Comparison of ENCODE assay signal across 1 cellular context in genomic region chr9:85741112-85741874, GRCh38.
TF ChIP-seq lines count a peak whose summit lies in the region.

No MANE protein-coding gene starts in this region.

TF ChIP-seq in HepG2, 621 proteins besides CTCF, POLR2A, EP300 and RAD21 (continued from another document and continues in another):
- TF ChIP-seq, protein P1, sequence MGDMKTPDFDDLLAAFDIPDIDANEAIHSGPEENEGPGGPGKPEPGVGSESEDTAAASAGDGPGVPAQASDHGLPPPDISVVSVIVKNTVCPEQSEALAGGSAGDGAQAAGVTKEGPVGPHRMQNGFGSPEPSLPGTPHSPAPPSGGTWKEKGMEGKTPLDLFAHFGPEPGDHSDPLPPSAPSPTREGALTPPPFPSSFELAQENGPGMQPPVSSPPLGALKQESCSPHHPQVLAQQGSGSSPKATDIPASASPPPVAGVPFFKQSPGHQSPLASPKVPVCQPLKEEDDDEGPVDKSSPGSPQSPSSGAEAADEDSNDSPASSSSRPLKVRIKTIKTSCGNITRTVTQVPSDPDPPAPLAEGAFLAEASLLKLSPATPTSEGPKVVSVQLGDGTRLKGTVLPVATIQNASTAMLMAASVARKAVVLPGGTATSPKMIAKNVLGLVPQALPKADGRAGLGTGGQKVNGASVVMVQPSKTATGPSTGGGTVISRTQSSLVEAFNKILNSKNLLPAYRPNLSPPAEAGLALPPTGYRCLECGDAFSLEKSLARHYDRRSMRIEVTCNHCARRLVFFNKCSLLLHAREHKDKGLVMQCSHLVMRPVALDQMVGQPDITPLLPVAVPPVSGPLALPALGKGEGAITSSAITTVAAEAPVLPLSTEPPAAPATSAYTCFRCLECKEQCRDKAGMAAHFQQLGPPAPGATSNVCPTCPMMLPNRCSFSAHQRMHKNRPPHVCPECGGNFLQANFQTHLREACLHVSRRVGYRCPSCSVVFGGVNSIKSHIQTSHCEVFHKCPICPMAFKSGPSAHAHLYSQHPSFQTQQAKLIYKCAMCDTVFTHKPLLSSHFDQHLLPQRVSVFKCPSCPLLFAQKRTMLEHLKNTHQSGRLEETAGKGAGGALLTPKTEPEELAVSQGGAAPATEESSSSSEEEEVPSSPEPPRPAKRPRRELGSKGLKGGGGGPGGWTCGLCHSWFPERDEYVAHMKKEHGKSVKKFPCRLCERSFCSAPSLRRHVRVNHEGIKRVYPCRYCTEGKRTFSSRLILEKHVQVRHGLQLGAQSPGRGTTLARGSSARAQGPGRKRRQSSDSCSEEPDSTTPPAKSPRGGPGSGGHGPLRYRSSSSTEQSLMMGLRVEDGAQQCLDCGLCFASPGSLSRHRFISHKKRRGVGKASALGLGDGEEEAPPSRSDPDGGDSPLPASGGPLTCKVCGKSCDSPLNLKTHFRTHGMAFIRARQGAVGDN (CRISPR knock-in tag; IDR thresholded peaks at IDR 0.05), result peak; percentile 82
- TF ChIP-seq HOXA5 (CRISPR knock-in tag; IDR thresholded peaks at IDR 0.05), result no peak
- TF ChIP-seq, protein P2, sequence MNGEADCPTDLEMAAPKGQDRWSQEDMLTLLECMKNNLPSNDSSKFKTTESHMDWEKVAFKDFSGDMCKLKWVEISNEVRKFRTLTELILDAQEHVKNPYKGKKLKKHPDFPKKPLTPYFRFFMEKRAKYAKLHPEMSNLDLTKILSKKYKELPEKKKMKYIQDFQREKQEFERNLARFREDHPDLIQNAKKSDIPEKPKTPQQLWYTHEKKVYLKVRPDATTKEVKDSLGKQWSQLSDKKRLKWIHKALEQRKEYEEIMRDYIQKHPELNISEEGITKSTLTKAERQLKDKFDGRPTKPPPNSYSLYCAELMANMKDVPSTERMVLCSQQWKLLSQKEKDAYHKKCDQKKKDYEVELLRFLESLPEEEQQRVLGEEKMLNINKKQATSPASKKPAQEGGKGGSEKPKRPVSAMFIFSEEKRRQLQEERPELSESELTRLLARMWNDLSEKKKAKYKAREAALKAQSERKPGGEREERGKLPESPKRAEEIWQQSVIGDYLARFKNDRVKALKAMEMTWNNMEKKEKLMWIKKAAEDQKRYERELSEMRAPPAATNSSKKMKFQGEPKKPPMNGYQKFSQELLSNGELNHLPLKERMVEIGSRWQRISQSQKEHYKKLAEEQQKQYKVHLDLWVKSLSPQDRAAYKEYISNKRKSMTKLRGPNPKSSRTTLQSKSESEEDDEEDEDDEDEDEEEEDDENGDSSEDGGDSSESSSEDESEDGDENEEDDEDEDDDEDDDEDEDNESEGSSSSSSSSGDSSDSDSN (CRISPR knock-in tag; IDR thresholded peaks at IDR 0.05), result peak; percentile 87; the same call in 1 of the 2 replicates
- no peak for TF ChIP-seq TAF15 (IDR thresholded peaks at IDR 0.05; ENCODE audit: low read depth, low read length, poor library complexity, severe bottlenecking)
- TF ChIP-seq CENPX (CRISPR knock-in tag; IDR thresholded peaks at IDR 0.05), result no peak
- no peak for TF ChIP-seq HNRNPLL (IDR thresholded peaks at IDR 0.05; ENCODE audit: low read depth, low read length, poor library complexity, severe bottlenecking)
- no peak for TF ChIP-seq KMT2B (CRISPR knock-in tag; IDR thresholded peaks at IDR 0.05)
- no peak for TF ChIP-seq ERF (CRISPR knock-in tag; IDR thresholded peaks at IDR 0.05)
- no peak for TF ChIP-seq PPARG (CRISPR knock-in tag; conservative IDR thresholded peaks at IDR 0.05)
- TF ChIP-seq, protein P3, sequence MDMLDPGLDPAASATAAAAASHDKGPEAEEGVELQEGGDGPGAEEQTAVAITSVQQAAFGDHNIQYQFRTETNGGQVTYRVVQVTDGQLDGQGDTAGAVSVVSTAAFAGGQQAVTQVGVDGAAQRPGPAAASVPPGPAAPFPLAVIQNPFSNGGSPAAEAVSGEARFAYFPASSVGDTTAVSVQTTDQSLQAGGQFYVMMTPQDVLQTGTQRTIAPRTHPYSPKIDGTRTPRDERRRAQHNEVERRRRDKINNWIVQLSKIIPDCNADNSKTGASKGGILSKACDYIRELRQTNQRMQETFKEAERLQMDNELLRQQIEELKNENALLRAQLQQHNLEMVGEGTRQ (IDR thresholded peaks at IDR 0.05; ENCODE audit: low read depth, low read length), result 0 out of 2 replicates have a peak, but pooled peaks have one; percentile 11
- TF ChIP-seq, protein P3 (CRISPR knock-in tag; IDR thresholded peaks at IDR 0.05; ENCODE audit: borderline replicate concordance), result no peak
- TF ChIP-seq SSRP1 (CRISPR knock-in tag; IDR thresholded peaks at IDR 0.05), result no peak
- no peak for TF ChIP-seq KAT8 (CRISPR knock-in tag; IDR thresholded peaks at IDR 0.05)
- TF ChIP-seq ZNF564 (CRISPR knock-in tag; IDR thresholded peaks at IDR 0.05), result no peak
- no peak for TF ChIP-seq ZNF256 (CRISPR knock-in tag; conservative IDR thresholded peaks at IDR 0.05)
- TF ChIP-seq LBX2 (CRISPR knock-in tag; IDR thresholded peaks at IDR 0.05; ENCODE audit: borderline replicate concordance), result no peak
- no peak for TF ChIP-seq TRIM24 (CRISPR knock-in tag; IDR thresholded peaks at IDR 0.05)
- TF ChIP-seq ZNF136 (CRISPR knock-in tag; IDR thresholded peaks at IDR 0.05; ENCODE audit: low read depth), result no peak
- TF ChIP-seq MTA1 (CRISPR knock-in tag; IDR thresholded peaks at IDR 0.05; ENCODE audit: borderline replicate concordance), result no peak
- TF ChIP-seq ZNF343 (CRISPR knock-in tag; IDR thresholded peaks at IDR 0.05), result no peak
- no peak for TF ChIP-seq ZBTB46 (CRISPR knock-in tag; IDR thresholded peaks at IDR 0.05; ENCODE audit: borderline replicate concordance)
- no peak for TF ChIP-seq MAFF (IDR thresholded peaks at IDR 0.05; ENCODE audit: low read depth, low read length)
- peak; percentile 45 for TF ChIP-seq RBFOX2 (IDR thresholded peaks at IDR 0.05; ENCODE audit: low read depth, low read length)
- no peak for TF ChIP-seq FOXP1 (IDR thresholded peaks at IDR 0.05)
- TF ChIP-seq FOXP1 (CRISPR knock-in tag; IDR thresholded peaks at IDR 0.05), result no peak
- TF ChIP-seq, protein P4, sequence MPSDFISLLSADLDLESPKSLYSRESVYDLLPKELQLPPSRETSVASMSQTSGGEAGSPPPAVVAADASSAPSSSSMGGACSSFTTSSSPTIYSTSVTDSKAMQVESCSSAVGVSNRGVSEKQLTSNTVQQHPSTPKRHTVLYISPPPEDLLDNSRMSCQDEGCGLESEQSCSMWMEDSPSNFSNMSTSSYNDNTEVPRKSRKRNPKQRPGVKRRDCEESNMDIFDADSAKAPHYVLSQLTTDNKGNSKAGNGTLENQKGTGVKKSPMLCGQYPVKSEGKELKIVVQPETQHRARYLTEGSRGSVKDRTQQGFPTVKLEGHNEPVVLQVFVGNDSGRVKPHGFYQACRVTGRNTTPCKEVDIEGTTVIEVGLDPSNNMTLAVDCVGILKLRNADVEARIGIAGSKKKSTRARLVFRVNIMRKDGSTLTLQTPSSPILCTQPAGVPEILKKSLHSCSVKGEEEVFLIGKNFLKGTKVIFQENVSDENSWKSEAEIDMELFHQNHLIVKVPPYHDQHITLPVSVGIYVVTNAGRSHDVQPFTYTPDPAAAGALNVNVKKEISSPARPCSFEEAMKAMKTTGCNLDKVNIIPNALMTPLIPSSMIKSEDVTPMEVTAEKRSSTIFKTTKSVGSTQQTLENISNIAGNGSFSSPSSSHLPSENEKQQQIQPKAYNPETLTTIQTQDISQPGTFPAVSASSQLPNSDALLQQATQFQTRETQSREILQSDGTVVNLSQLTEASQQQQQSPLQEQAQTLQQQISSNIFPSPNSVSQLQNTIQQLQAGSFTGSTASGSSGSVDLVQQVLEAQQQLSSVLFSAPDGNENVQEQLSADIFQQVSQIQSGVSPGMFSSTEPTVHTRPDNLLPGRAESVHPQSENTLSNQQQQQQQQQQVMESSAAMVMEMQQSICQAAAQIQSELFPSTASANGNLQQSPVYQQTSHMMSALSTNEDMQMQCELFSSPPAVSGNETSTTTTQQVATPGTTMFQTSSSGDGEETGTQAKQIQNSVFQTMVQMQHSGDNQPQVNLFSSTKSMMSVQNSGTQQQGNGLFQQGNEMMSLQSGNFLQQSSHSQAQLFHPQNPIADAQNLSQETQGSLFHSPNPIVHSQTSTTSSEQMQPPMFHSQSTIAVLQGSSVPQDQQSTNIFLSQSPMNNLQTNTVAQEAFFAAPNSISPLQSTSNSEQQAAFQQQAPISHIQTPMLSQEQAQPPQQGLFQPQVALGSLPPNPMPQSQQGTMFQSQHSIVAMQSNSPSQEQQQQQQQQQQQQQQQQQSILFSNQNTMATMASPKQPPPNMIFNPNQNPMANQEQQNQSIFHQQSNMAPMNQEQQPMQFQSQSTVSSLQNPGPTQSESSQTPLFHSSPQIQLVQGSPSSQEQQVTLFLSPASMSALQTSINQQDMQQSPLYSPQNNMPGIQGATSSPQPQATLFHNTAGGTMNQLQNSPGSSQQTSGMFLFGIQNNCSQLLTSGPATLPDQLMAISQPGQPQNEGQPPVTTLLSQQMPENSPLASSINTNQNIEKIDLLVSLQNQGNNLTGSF (CRISPR knock-in tag; IDR thresholded peaks at IDR 0.05), result no peak
- no peak for TF ChIP-seq MIER3 (CRISPR knock-in tag; IDR thresholded peaks at IDR 0.05; ENCODE audit: borderline replicate concordance)
- no peak for TF ChIP-seq EHMT2 (IDR thresholded peaks at IDR 0.05; ENCODE audit: borderline replicate concordance, low read depth, low read length)
- TF ChIP-seq ESRRA (CRISPR knock-in tag; IDR thresholded peaks at IDR 0.05; ENCODE audit: low read depth), result no peak
- no peak for TF ChIP-seq HOMEZ (CRISPR knock-in tag; IDR thresholded peaks at IDR 0.05; ENCODE audit: low read depth)
- TF ChIP-seq THYN1 (CRISPR knock-in tag; IDR thresholded peaks at IDR 0.05; ENCODE audit: borderline replicate concordance, low read depth), result no peak
- peak; percentile 53; the same call in 1 of the 2 replicates for TF ChIP-seq SATB2 (CRISPR knock-in tag; IDR thresholded peaks at IDR 0.05)
- TF ChIP-seq EEA1 (CRISPR knock-in tag; IDR thresholded peaks at IDR 0.05; ENCODE audit: borderline replicate concordance), result no peak
- 0 out of 2 replicates have a peak, but pooled peaks have one; percentile 46 for TF ChIP-seq ZNF589 (CRISPR knock-in tag; conservative IDR thresholded peaks at IDR 0.05)
- TF ChIP-seq, protein P5, sequence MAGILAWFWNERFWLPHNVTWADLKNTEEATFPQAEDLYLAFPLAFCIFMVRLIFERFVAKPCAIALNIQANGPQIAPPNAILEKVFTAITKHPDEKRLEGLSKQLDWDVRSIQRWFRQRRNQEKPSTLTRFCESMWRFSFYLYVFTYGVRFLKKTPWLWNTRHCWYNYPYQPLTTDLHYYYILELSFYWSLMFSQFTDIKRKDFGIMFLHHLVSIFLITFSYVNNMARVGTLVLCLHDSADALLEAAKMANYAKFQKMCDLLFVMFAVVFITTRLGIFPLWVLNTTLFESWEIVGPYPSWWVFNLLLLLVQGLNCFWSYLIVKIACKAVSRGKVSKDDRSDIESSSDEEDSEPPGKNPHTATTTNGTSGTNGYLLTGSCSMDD (CRISPR knock-in tag; IDR thresholded peaks at IDR 0.05), result no peak
- no peak for TF ChIP-seq ARHGAP35 (CRISPR knock-in tag; IDR thresholded peaks at IDR 0.05; ENCODE audit: borderline replicate concordance)
- TF ChIP-seq, protein P6, sequence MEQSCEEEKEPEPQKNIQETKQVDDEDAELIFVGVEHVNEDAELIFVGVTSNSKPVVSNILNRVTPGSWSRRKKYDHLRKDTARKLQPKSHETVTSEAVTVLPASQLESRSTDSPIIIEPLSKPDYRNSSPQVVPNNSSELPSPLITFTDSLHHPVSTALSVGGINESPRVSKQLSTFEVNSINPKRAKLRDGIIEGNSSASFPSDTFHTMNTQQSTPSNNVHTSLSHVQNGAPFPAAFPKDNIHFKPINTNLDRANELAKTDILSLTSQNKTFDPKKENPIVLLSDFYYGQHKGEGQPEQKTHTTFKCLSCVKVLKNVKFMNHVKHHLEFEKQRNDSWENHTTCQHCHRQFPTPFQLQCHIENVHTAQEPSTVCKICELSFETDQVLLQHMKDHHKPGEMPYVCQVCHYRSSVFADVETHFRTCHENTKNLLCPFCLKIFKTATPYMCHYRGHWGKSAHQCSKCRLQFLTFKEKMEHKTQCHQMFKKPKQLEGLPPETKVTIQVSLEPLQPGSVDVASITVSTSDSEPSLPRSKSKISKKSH (CRISPR knock-in tag; IDR thresholded peaks at IDR 0.05; ENCODE audit: borderline replicate concordance), result no peak
- TF ChIP-seq, protein P7, sequence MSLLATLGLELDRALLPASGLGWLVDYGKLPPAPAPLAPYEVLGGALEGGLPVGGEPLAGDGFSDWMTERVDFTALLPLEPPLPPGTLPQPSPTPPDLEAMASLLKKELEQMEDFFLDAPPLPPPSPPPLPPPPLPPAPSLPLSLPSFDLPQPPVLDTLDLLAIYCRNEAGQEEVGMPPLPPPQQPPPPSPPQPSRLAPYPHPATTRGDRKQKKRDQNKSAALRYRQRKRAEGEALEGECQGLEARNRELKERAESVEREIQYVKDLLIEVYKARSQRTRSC (CRISPR knock-in tag; IDR thresholded peaks at IDR 0.05; ENCODE audit: low read depth), result no peak
- TF ChIP-seq AKAP8 (CRISPR knock-in tag; IDR thresholded peaks at IDR 0.05), result no peak
